In genomic region chr3:29186131-29186599, GRCh38 we compare ENCODE assay signal across 15 cellular contexts.
DNase-seq lines count a peak whose midpoint lies in the region; ATAC-seq, FAIRE-seq and TF ChIP-seq lines count a peak whose summit lies in the region.
"Had no signal": no experiment of that assay in that cellular context is flagged by ENCODE, and none has a peak within 500 bp of the region (broad histone marks: within the 10 kb centered on the region; RNA-seq: fewer than 3 reads in every experiment).

No MANE protein-coding gene starts in this region.

- no peaks in the 10 kb centered on the region for H3K79me2 ChIP-seq in HCT116 (ENCODE audit: insufficient read depth, low read length)

- no TSS peak for BruUV-seq in HCT116 (replicated peaks; lab: Mats Ljungman, UMichigan)

- no peaks in the 10 kb centered on the region for H4K20me1 ChIP-seq in HCT116 (ENCODE audit: insufficient read depth)

- DNase-seq in A549 (ENCODE audit: low read depth in 1 of 2, low spot score in 1 of 2) (peak in 1 of 2 experiments; percentile 19), HCT116 (ENCODE audit: low read depth, low spot score) (peak; percentile 27), fibroblast of the conjunctiva (ENCODE audit: low read depth) (peak; percentile 21), NOMO-1 (lab: John Stamatoyannopoulos, UW; ENCODE audit: unreplicated experiment in 2 of 2) (no peak), NCI-H2107 treated with DMSO at 0.1 percent for 48 hours (lab: John Stamatoyannopoulos, UW; ENCODE audit: unreplicated experiment) (no peak), colonic mucosa (no peak)
- DNase-seq: activated CD4-positive, alpha-beta memory T cell treated with anti-CD3 and anti-CD28 coated beads for 36 hours; endodermal cell; kidney; NCI-H510A treated with DMSO at 0.1 percent for 48 hours had no signal

- H3K36me3 Mint-ChIP-seq in activated naive CD8-positive, alpha-beta T cell: no peaks in the 10 kb centered on the region
- H3K36me3 Mint-ChIP-seq: activated CD4-positive, alpha-beta memory T cell treated with anti-CD3 and anti-CD28 coated beads for 36 hours; activated naive CD4-positive, alpha-beta T cell treated with anti-CD3 and anti-CD28 coated beads, Interleukin-2, amount 50 U/mL, for 24 hours; stimulated activated effector memory CD8-positive, alpha-beta T cell treated with anti-CD3 and anti-CD28 coated beads, Interleukin-12 subunit alpha, Interleukin-12 subunit beta, amount 100 ng/mL, for 72 hours had no signal

- H3K4me3 ChIP-seq in A549 (no peak overlapping the region), HCT116 (replicated peaks in 1 of 2; ENCODE audit: low read depth in 1 of 2, low read length in 2 of 2) (no peak overlapping the region), colonic mucosa (no peak overlapping the region)

- POLR2A ChIA-PET in A549 (lab: Yijun Ruan, JAX) (interaction anchor here (0.5 kb wide), 1 partner anchor 270 kb away, joined by 3 read pairs; no protein-coding TSS in a partner anchor), HCT116 (lab: Charles Lee) (no interaction called here)

- CTCF ChIA-PET in A549 (lab: Yijun Ruan, JAX): interaction anchor here (1.2 kb wide), 1 partner anchor 9 kb away, joined by 3 read pairs; no protein-coding TSS in a partner anchor
- CTCF ChIA-PET in HCT116 (lab: Charles Lee): no interaction called here

- H3K27me3 ChIP-seq in HCT116 (ENCODE audit: insufficient read depth, low read length) (no peaks in the 10 kb centered on the region), colonic mucosa (no peaks in the 10 kb centered on the region)

- whole genome bisulfite sequencing in A549 (ENCODE audit: missing lambda C conversion rate): 63% methylated on average over 1 of the region's 1 CpG

- no peak for TF ChIP-seq CTCF in A549 (IDR thresholded peaks at IDR 0.05)
- TF ChIP-seq CTCF in HCT116 (IDR thresholded peaks at IDR 0.05 in 2 of 3, conservative IDR thresholded peaks at IDR 0.05 in 1 of 3; ENCODE audit: borderline replicate concordance in 1 of 3, insufficient read depth in 1 of 3, low read depth in 2 of 3, low read length in 2 of 3): no peak
- no peak for TF ChIP-seq CTCF in colonic mucosa (IDR thresholded peaks at IDR 0.05)

- no peak overlapping the region for H3K4me3 Mint-ChIP-seq in activated naive CD8-positive, alpha-beta T cell
- H3K4me3 Mint-ChIP-seq: activated CD4-positive, alpha-beta memory T cell treated with anti-CD3 and anti-CD28 coated beads for 36 hours; activated naive CD4-positive, alpha-beta T cell treated with anti-CD3 and anti-CD28 coated beads, Interleukin-2, amount 50 U/mL, for 24 hours; B cell; endodermal cell; stimulated activated effector memory CD8-positive, alpha-beta T cell treated with anti-CD3 and anti-CD28 coated beads, Interleukin-12 subunit alpha, Interleukin-12 subunit beta, amount 100 ng/mL, for 72 hours had no signal

- peak in 1 of 2 experiments; percentile 59; a peak in 3 of 6 replicates for ATAC-seq in A549
- ATAC-seq in HCT116: peak; percentile 71
- no peak for ATAC-seq in HG02571 (IDR thresholded peaks at IDR 0.05; ENCODE audit: unreplicated experiment)
- ATAC-seq: stimulated activated effector memory CD8-positive, alpha-beta T cell treated with anti-CD3 and anti-CD28 coated beads, Interleukin-12 subunit alpha, Interleukin-12 subunit beta, amount 100 ng/mL, for 72 hours had no signal

- RAD21 ChIA-PET in HCT116 (lab: Charles Lee; ENCODE audit: low non-redundant PET in 1 of 2, low total read pairs in 2 of 2, uncharacterized antibody in 2 of 2, unreplicated experiment in 2 of 2): no interaction called here

- H3K9me3 ChIP-seq in A549 (no peaks in the 10 kb centered on the region), HCT116 (ENCODE audit: control insufficient read depth in 1 of 2, insufficient read depth in 1 of 2, low read depth in 1 of 2, low read length in 2 of 2) (no peaks in the 10 kb centered on the region), colonic mucosa (no peaks in the 10 kb centered on the region)

- no peak for TF ChIP-seq POLR2A in A549 (IDR thresholded peaks at IDR 0.05; ENCODE audit: low read length)
- TF ChIP-seq POLR2A in HCT116 (IDR thresholded peaks at IDR 0.05; ENCODE audit: borderline replicate concordance, extremely low read depth, insufficient read depth, insufficient read length): no peak

- H2AFZ ChIP-seq in HCT116 (ENCODE audit: low read depth, low read length, poor library complexity, severe bottlenecking): no peak overlapping the region

- H3K4me2 ChIP-seq in A549 (no peak overlapping the region), HCT116 (ENCODE audit: low read length) (peak overlapping the region; percentile 54)

- H3K36me3 ChIP-seq in HCT116 (ENCODE audit: control insufficient read depth in 1 of 2, insufficient read depth in 2 of 2, low read length in 2 of 2): no peaks in the 10 kb centered on the region
- H3K36me3 ChIP-seq in colonic mucosa: no peaks in the 10 kb centered on the region

- peaks cover 12% of the 10 kb centered on the region; the same call in 2 of the 3 replicates for H3K4me1 ChIP-seq in A549
- H3K4me1 ChIP-seq in HCT116 (ENCODE audit: control insufficient read depth in 1 of 2, insufficient read depth in 2 of 2, low read length in 2 of 2): peaks cover 0 to 47% of the 10 kb centered on the region in 2 experiments; a peak in 2 of 4 replicates
- H3K4me1 ChIP-seq in colonic mucosa: no peaks in the 10 kb centered on the region

- FAIRE-seq in A549 (lab: Jason Lieb, UNC): no peak
- FAIRE-seq: kidney had no signal

- peak overlapping the region; percentile 18 for H3K27ac Mint-ChIP-seq in activated naive CD8-positive, alpha-beta T cell
- H3K27ac Mint-ChIP-seq: activated CD4-positive, alpha-beta memory T cell treated with anti-CD3 and anti-CD28 coated beads for 36 hours; B cell; endodermal cell; stimulated activated effector memory CD8-positive, alpha-beta T cell treated with anti-CD3 and anti-CD28 coated beads, Interleukin-12 subunit alpha, Interleukin-12 subunit beta, amount 100 ng/mL, for 72 hours had no signal

- H3K27ac ChIP-seq in A549 (peak overlapping the region in 1 of 2 experiments; percentile 55; a peak in 2 of 6 replicates), HCT116 (ENCODE audit: low read depth, low read length) (no peak overlapping the region; the same call in 1 of the 2 replicates), colonic mucosa (no peak overlapping the region)

- H3K9me3 Mint-ChIP-seq in activated naive CD8-positive, alpha-beta T cell (ENCODE audit: low read depth): peaks cover 6% of the 10 kb centered on the region
- H3K9me3 Mint-ChIP-seq: activated naive CD4-positive, alpha-beta T cell treated with anti-CD3 and anti-CD28 coated beads, Interleukin-2, amount 50 U/mL, for 24 hours; endodermal cell; stimulated activated effector memory CD8-positive, alpha-beta T cell treated with anti-CD3 and anti-CD28 coated beads, Interleukin-12 subunit alpha, Interleukin-12 subunit beta, amount 100 ng/mL, for 72 hours had no signal

- H3K4me1 Mint-ChIP-seq in activated naive CD8-positive, alpha-beta T cell (ENCODE audit: low read depth): peaks cover 6% of the 10 kb centered on the region
- H3K4me1 Mint-ChIP-seq: B cell had no signal

- no peaks in the 10 kb centered on the region for H3K9me2 ChIP-seq in HCT116 (ENCODE audit: insufficient read depth)

- TF ChIP-seq EP300 in A549 (IDR thresholded peaks at IDR 0.05): no peak

- H3K27me3 Mint-ChIP-seq in activated naive CD8-positive, alpha-beta T cell: no peaks in the 10 kb centered on the region
- H3K27me3 Mint-ChIP-seq: activated CD4-positive, alpha-beta memory T cell treated with anti-CD3 and anti-CD28 coated beads for 36 hours; activated naive CD4-positive, alpha-beta T cell treated with anti-CD3 and anti-CD28 coated beads, Interleukin-2, amount 50 U/mL, for 24 hours; B cell had no signal

- intact Hi-C loops in HCT116 (cut with micrococcal nuclease) (no loop called here), colonic mucosa (cut with DNase I) (no loop called here)

- no peak overlapping the region for H3K9ac ChIP-seq in HCT116 (ENCODE audit: low read length)
- H3K9ac ChIP-seq in colonic mucosa (ENCODE audit: low read depth in 2 of 2, low read length in 2 of 2): no peak overlapping the region

- no peak for TF ChIP-seq RAD21 in A549 (conservative IDR thresholded peaks at IDR 0.05 in 1 of 2, IDR thresholded peaks at IDR 0.05 in 1 of 2)
- no peak for TF ChIP-seq RAD21 in HCT116 (IDR thresholded peaks at IDR 0.05; ENCODE audit: low read depth)

TF ChIP-seq in A549, 52 proteins besides CTCF, POLR2A, EP300 and RAD21:
- TF ChIP-seq GATA3 (IDR thresholded peaks at IDR 0.05; ENCODE audit: borderline replicate concordance) (peak; percentile 37; the same call in 1 of the 2 replicates), ZNF302 (CRISPR knock-in tag; IDR thresholded peaks at IDR 0.05) (no peak), NPAS2 (CRISPR knock-in tag; IDR thresholded peaks at IDR 0.05; ENCODE audit: borderline replicate concordance) (no peak)

TF ChIP-seq in HCT116, 20 proteins besides CTCF, POLR2A, EP300 and RAD21:
- TF ChIP-seq EZH2 (IDR thresholded peaks at IDR 0.05) (no peak), ZFX (IDR thresholded peaks at IDR 0.05) (no peak)

Comparison
In these comparisons a context has a peak if more than half of its experiments do, and no peak if none do; other contexts are left out.
1. DNase-seq: peak in HCT116 (single experiment) and fibroblast of the conjunctiva (single experiment); none in NOMO-1 (0 of 2), NCI-H2107 treated with DMSO at 0.1 percent for 48 hours (single experiment) and colonic mucosa (single experiment).